In the genomic region with DNA sequence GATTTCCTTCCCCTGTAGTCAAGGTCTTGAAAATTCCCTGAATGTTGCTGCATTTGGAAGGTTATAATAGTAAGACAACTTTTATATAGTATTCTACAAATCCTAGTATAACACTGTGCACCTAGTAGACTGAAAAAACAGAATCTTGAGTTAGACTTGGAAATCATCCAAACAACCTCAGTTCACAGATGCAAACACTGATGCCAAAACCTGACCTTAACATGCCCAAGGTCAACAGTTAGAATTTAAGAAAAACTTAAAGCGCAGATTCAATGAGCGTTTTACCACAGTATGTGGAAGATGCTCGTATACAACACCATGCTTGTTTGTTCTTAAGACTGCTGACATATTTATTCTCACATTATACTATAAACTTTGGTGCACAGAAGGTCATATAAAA, we compare ENCODE assay signal across 11 cellular contexts. TPM values are rescaled to one million over a fixed set of nuclear protein-coding genes. Genes with fewer than 3 reads are reported as not detected.
A peak's percentile ranks its signal among the peaks of the same experiment; 100 is the strongest.
DNase-seq lines count a peak whose midpoint lies in the region; ATAC-seq and TF ChIP-seq lines count a peak whose summit lies in the region.
"Had no signal": no experiment of that assay in that cellular context is flagged by ENCODE, and none has a peak within 500 bp of the region (broad histone marks: within the 10 kb centered on the region; RNA-seq: fewer than 3 reads in every experiment).

No MANE protein-coding gene starts in this region.

- H3F3A ChIP-seq in PC-3 (ENCODE audit: low read length, unreplicated experiment) (no peaks in the 10 kb centered on the region), smooth muscle cell (ENCODE audit: low read depth) (no peaks in the 10 kb centered on the region)

- intact Hi-C loops in activated CD4-positive, alpha-beta T cell treated with anti-CD3 and anti-CD28 coated beads for 36 hours (cut with DNase I, micrococcal nuclease), result loop anchor here (2.0 to 10.0 kb wide), 7 partner anchors 19 to 1184 kb away; partner anchors contain the start of genes DNAJC1 (in 2 of the 2), BMI1 (in 1 of the 2), COMMD3 (in 1 of the 2) and SKIDA1 (in 1 of the 2)
- intact Hi-C loops in PC-3 (cut with micrococcal nuclease), result loop anchor here (5.0 to 10.0 kb wide), 3 partner anchors 117 to 276 kb away; no protein-coding TSS in a partner anchor

- H3K27ac ChIP-seq in PC-3 (ENCODE audit: low read length) (no peak overlapping the region), coronary artery (no peak overlapping the region), smooth muscle cell (ENCODE audit: low read depth) (no peak overlapping the region), WERI-Rb-1 (no peak overlapping the region), right atrium auricular region (no peak overlapping the region)
- H3K27ac ChIP-seq: psoas muscle, testis had no signal

- POLR2A ChIA-PET in activated CD4-positive, alpha-beta T cell treated with anti-CD3 and anti-CD28 coated beads for 36 hours (lab: Charles Lee), result interaction anchor here (2.0 kb wide), 1 partner anchor 100 kb away, joined by 6 read pairs; no protein-coding TSS in a partner anchor
- POLR2A ChIA-PET in PC-3 (lab: Charles Lee; ENCODE audit: unreplicated experiment), result no interaction called here

- no peaks in the 10 kb centered on the region for H3K27me3 ChIP-seq in PC-3 (ENCODE audit: low read length)
- no peaks in the 10 kb centered on the region for H3K27me3 ChIP-seq in smooth muscle cell (ENCODE audit: low read depth)
- no peaks in the 10 kb centered on the region for H3K27me3 ChIP-seq in WERI-Rb-1 (ENCODE audit: insufficient read depth, low read depth, severe bottlenecking)
- no peaks in the 10 kb centered on the region for H3K27me3 ChIP-seq in right atrium auricular region
- H3K27me3 ChIP-seq: testis had no signal

- CTCF ChIA-PET in activated CD4-positive, alpha-beta T cell treated with anti-CD3 and anti-CD28 coated beads for 36 hours (lab: Charles Lee), result no interaction called here
- CTCF ChIA-PET in PC-3 (lab: Charles Lee), result no interaction called here

- H3K9me3 Mint-ChIP-seq in activated CD4-positive, alpha-beta T cell treated with anti-CD3 and anti-CD28 coated beads for 36 hours (ENCODE audit: low read depth), result peaks cover under 1% of the 10 kb centered on the region

- WGBS in smooth muscle cell (ENCODE audit: low lambda C conversion rate), result 92% methylated on average over 3 of the region's 3 CpGs

- H3K4me1 Mint-ChIP-seq in activated CD4-positive, alpha-beta T cell treated with anti-CD3 and anti-CD28 coated beads for 36 hours, result peaks cover 59% of the 10 kb centered on the region

- H3K4me2 ChIP-seq in PC-3 (ENCODE audit: low read length) (peak overlapping the region; percentile 98), smooth muscle cell (no peak overlapping the region)

- no peak overlapping the region for H2AFZ ChIP-seq in PC-3 (ENCODE audit: low read length)
- H2AFZ ChIP-seq in smooth muscle cell (ENCODE audit: low read depth), result no peak overlapping the region

- peak overlapping the region; percentile 86 for H3K4me3 Mint-ChIP-seq in activated CD4-positive, alpha-beta T cell treated with anti-CD3 and anti-CD28 coated beads for 36 hours

- TF ChIP-seq CTCF in PC-3 (conservative IDR thresholded peaks at IDR 0.05; ENCODE audit: low read depth, low read length) (no peak), coronary artery (IDR thresholded peaks at IDR 0.05) (no peak), smooth muscle cell (IDR thresholded peaks at IDR 0.05; ENCODE audit: borderline replicate concordance, insufficient read depth, poor library complexity, severe bottlenecking) (no peak), WERI-Rb-1 (IDR thresholded peaks at IDR 0.05; ENCODE audit: low read depth, low read length) (no peak), right atrium auricular region (IDR thresholded peaks at IDR 0.05) (no peak)

- peaks cover 13% of the 10 kb centered on the region for H3K4me1 ChIP-seq in PC-3 (ENCODE audit: insufficient read depth, low read length)
- peaks cover 12% of the 10 kb centered on the region for H3K4me1 ChIP-seq in smooth muscle cell (ENCODE audit: low read depth)
- peaks cover 0 to 30% of the 10 kb centered on the region in 2 donors for H3K4me1 ChIP-seq in right atrium auricular region

- H3K79me2 ChIP-seq in PC-3 (ENCODE audit: low read length) (peaks cover 78% of the 10 kb centered on the region), smooth muscle cell (ENCODE audit: low read depth) (peaks cover 71% of the 10 kb centered on the region)

- no peaks in the 10 kb centered on the region for H3K36me3 ChIP-seq in PC-3 (ENCODE audit: low read depth, low read length)
- no peaks in the 10 kb centered on the region for H3K36me3 ChIP-seq in smooth muscle cell (ENCODE audit: low read depth)
- no peaks in the 10 kb centered on the region for H3K36me3 ChIP-seq in WERI-Rb-1
- H3K36me3 ChIP-seq in right atrium auricular region, result no peaks in the 10 kb centered on the region

- H4K20me1 ChIP-seq in PC-3 (ENCODE audit: low read length), result peaks cover 17% of the 10 kb centered on the region; the same call in 1 of the 2 replicates
- H4K20me1 ChIP-seq in smooth muscle cell (ENCODE audit: low read depth), result peaks cover 47% of the 10 kb centered on the region

- H3K9me3 ChIP-seq in PC-3 (ENCODE audit: low read length) (no peaks in the 10 kb centered on the region), smooth muscle cell (replicated peaks; ENCODE audit: low read depth) (no peaks in the 10 kb centered on the region), WERI-Rb-1 (ENCODE audit: severe bottlenecking) (no peaks in the 10 kb centered on the region), right atrium auricular region (no peaks in the 10 kb centered on the region)
- H3K9me3 ChIP-seq: psoas muscle, testis had no signal

- H3K4me3 ChIP-seq in PC-3 (ENCODE audit: low read length) (peak overlapping the region; percentile 92; the same call in 1 of the 2 replicates), coronary artery (peak overlapping the region; percentile 78), smooth muscle cell (peak overlapping the region; percentile 93), WERI-Rb-1 (ENCODE audit: low read depth, low read length) (no peak overlapping the region), right atrium auricular region (no peak overlapping the region)
- H3K4me3 ChIP-seq: testis had no signal

- ATAC-seq in activated CD4-positive, alpha-beta T cell treated with anti-CD3 and anti-CD28 coated beads for 36 hours, result no peak
- ATAC-seq in PC-3, result no peak
- ATAC-seq: psoas muscle had no signal

- BruUV-seq in PC-3 (replicated peaks; lab: Mats Ljungman, UMichigan), result no TSS peak

- no peaks in the 10 kb centered on the region for H3K9me2 ChIP-seq in PC-3 (replicated peaks; ENCODE audit: low read length)

- H3K9ac ChIP-seq in PC-3 (ENCODE audit: low read length), result no peak overlapping the region
- no peak overlapping the region for H3K9ac ChIP-seq in smooth muscle cell (ENCODE audit: low read depth)

- no peak for DNase-seq in activated CD4-positive, alpha-beta T cell treated with anti-CD3 and anti-CD28 coated beads for 36 hours
- DNase-seq in activated CD4-positive, alpha-beta T cell treated with anti-CD3 and anti-CD28 coated beads for 4 hours, result no peak
- DNase-seq in PC-3, result no peak
- DNase-seq in coronary artery (ENCODE audit: low spot score), result no peak
- DNase-seq in smooth muscle cell (lab: John Stamatoyannopoulos, UW; ENCODE audit: unreplicated experiment), result no peak
- no peak for DNase-seq in NCI-H146 treated with DMSO at 0.1 percent for 48 hours (lab: John Stamatoyannopoulos, UW; ENCODE audit: unreplicated experiment)
- DNase-seq in WERI-Rb-1, result no peak
- DNase-seq in right atrium auricular region (ENCODE audit: low spot score), result no peak
- DNase-seq: glutamatergic neuron, psoas muscle, testis had no signal

- H3K27ac Mint-ChIP-seq in activated CD4-positive, alpha-beta T cell treated with anti-CD3 and anti-CD28 coated beads for 36 hours, result peak overlapping the region; percentile 61

- H3K36me3 Mint-ChIP-seq in activated CD4-positive, alpha-beta T cell treated with anti-CD3 and anti-CD28 coated beads for 36 hours (ENCODE audit: low read depth), result peaks cover 20% of the 10 kb centered on the region

- no peaks in the 10 kb centered on the region for H3K27me3 Mint-ChIP-seq in activated CD4-positive, alpha-beta T cell treated with anti-CD3 and anti-CD28 coated beads for 36 hours

RNA-seq across cellular contexts. Expression of gene PIP4K2A, which starts 3.0 kb away (rescaled TPM):
- total RNA-seq in activated CD4-positive, alpha-beta T cell treated with anti-CD3 and anti-CD28 coated beads for 36 hours, result 100 to 1,000 TPM; 105 to 108 TPM
- total RNA-seq in PC-3 (2014; rRNA removed) (20.2 and 22.6 TPM in 2 replicates), smooth muscle cell (8.9 and 13.7 TPM in 2 replicates), right atrium auricular region (10 to 100 TPM; 12.1 to 18.3 TPM)
- polyA plus RNA-seq in smooth muscle cell, result 7.5 and 7.9 TPM in 2 replicates

Comparison
In these comparisons a context has a peak if more than half of its experiments do, and no peak if none do; other contexts are left out.
1. H3K4me3 ChIP-seq: peak in PC-3 (single experiment), coronary artery (single experiment) and smooth muscle cell (single experiment); none in WERI-Rb-1 (single experiment) and right atrium auricular region (0 of 2).